1 cellular context compared by ENCODE assay signal in the genomic region with DNA sequence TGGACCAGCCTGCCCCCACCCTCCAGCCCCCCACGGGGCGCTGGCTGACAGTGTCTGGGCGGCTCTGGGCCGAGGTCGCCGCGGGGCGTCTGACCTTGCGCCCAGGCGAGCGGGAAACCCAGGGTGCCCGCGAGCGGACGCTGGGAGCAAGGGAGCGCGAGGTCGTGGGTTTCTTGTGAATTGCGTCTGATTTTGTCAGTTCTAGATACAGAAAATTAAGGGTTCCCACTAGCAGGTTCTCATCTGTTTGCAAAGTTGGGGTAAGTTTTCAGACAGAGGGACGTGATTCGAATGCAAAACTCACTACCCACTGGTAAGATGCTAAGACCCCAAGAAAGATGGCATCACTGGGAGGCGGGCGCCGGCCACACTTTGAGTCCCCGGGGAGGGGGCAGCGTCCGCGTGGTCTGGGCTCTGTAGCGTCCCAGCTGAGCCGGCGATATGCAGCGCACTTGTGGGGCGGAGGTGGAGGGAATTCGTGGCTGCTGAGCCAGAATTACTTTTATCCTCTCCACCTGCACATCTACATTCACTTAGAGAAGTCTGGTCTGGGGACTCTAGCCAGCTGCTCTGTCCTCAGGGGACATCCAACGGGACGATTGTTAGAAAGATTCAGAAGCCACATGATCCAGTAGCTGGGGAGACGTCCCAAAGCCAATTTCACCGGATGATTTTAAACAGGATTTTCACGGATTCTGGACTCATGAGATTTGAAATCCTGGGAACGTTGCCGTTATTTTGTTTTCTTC.
TF ChIP-seq lines count a peak whose summit lies in the region.

No MANE protein-coding gene starts in this region.

TF ChIP-seq in neural cell, 6 proteins besides CTCF, POLR2A, EP300 and RAD21 (continued from another document):
- TF ChIP-seq, protein P1, sequence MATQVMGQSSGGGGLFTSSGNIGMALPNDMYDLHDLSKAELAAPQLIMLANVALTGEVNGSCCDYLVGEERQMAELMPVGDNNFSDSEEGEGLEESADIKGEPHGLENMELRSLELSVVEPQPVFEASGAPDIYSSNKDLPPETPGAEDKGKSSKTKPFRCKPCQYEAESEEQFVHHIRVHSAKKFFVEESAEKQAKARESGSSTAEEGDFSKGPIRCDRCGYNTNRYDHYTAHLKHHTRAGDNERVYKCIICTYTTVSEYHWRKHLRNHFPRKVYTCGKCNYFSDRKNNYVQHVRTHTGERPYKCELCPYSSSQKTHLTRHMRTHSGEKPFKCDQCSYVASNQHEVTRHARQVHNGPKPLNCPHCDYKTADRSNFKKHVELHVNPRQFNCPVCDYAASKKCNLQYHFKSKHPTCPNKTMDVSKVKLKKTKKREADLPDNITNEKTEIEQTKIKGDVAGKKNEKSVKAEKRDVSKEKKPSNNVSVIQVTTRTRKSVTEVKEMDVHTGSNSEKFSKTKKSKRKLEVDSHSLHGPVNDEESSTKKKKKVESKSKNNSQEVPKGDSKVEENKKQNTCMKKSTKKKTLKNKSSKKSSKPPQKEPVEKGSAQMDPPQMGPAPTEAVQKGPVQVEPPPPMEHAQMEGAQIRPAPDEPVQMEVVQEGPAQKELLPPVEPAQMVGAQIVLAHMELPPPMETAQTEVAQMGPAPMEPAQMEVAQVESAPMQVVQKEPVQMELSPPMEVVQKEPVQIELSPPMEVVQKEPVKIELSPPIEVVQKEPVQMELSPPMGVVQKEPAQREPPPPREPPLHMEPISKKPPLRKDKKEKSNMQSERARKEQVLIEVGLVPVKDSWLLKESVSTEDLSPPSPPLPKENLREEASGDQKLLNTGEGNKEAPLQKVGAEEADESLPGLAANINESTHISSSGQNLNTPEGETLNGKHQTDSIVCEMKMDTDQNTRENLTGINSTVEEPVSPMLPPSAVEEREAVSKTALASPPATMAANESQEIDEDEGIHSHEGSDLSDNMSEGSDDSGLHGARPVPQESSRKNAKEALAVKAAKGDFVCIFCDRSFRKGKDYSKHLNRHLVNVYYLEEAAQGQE (IDR thresholded peaks at IDR 0.05; ENCODE audit: borderline replicate concordance), result no peak
